Comparison of ENCODE assay signal across 22 cellular contexts in genomic region chr15:43274136-43274535, GRCh38. TPM values are rescaled to one million over a fixed set of nuclear protein-coding genes. Genes with fewer than 3 reads are reported as not detected.
DNase-seq lines count a peak whose midpoint lies in the region; ATAC-seq and TF ChIP-seq lines count a peak whose summit lies in the region.
"Had no signal": no experiment of that assay in that cellular context is flagged by ENCODE, and none has a peak within 500 bp of the region (broad histone marks: within the 10 kb centered on the region; RNA-seq: fewer than 3 reads in every experiment).

No MANE protein-coding gene starts in this region.

- H3K27ac ChIP-seq in GM23248 (no peak overlapping the region), heart left ventricle (peak overlapping the region in 6 of 12 donors; percentile 43 to 66 (median 58)), prostate gland (no peak overlapping the region), osteoblast (ENCODE audit: low read depth, low read length) (no peak overlapping the region)
- H3K27ac ChIP-seq: HL-60, KMS-11, stomach, vagina had no signal

- H3K9me2 ChIP-seq in GM23248 (ENCODE audit: insufficient read depth) = no peaks in the 10 kb centered on the region

- H3K36me3 ChIP-seq in GM23248 (ENCODE audit: low read depth) = no peaks in the 10 kb centered on the region
- no peaks in the 10 kb centered on the region for H3K36me3 ChIP-seq in heart left ventricle
- H3K36me3 ChIP-seq in prostate gland = no peaks in the 10 kb centered on the region
- H3K36me3 ChIP-seq in osteoblast (ENCODE audit: insufficient read depth, low read length) = no peaks in the 10 kb centered on the region
- H3K36me3 ChIP-seq: stomach, vagina had no signal

- intact Hi-C loops in heart left ventricle (cut with DNase I) (no loop called here), prostate gland (cut with DNase I) (no loop called here)

- H3K27me3 ChIP-seq in GM23248 (replicated peaks; ENCODE audit: insufficient read depth) (peaks cover 43% of the 10 kb centered on the region), heart left ventricle (peaks cover 0 to 5% (median 0%) of the 10 kb centered on the region in 9 donors), prostate gland (replicated peaks; ENCODE audit: insufficient read depth) (no peaks in the 10 kb centered on the region), osteoblast (ENCODE audit: insufficient read depth, low read length) (peaks cover 57% of the 10 kb centered on the region)
- H3K27me3 ChIP-seq: vagina had no signal

- H3F3A ChIP-seq in GM23248 (ENCODE audit: insufficient read depth) = no peaks in the 10 kb centered on the region

- WGBS in GM23248 (ENCODE audit: low coverage in 1 of 2, low lambda C conversion rate in 2 of 2, missing lambda C conversion rate in 2 of 2), 2 experiments = 46 to 47% methylated on average over 9 of the region's 9 CpGs
- 35 to 55% (median 41%) methylated on average over 9 of the region's 9 CpGs for WGBS in heart left ventricle, 4 donors
- 53% methylated on average over 9 of the region's 9 CpGs for WGBS in prostate gland

- ATAC-seq in heart left ventricle = peak; percentile 98 to 99 (median 99)
- ATAC-seq in HG03469 (IDR thresholded peaks at IDR 0.05; ENCODE audit: unreplicated experiment) = no peak
- ATAC-seq: activated naive CD8-positive, alpha-beta T cell treated with anti-CD3 and anti-CD28 coated beads, Interleukin-2, amount 50 U/mL, for 24 hours had no signal

- no peak overlapping the region for H3K4me3 ChIP-seq in GM23248
- H3K4me3 ChIP-seq in heart left ventricle = no peak overlapping the region
- H3K4me3 ChIP-seq in prostate gland = no peak overlapping the region
- no peak overlapping the region for H3K4me3 ChIP-seq in osteoblast (ENCODE audit: insufficient read depth, low read length)
- H3K4me3 ChIP-seq: stomach, vagina had no signal

- in situ Hi-C loops in GM23248 (cut with MboI) = no loop called here

- DNase-seq in GM23248 (peak; percentile 37), RPMI8226 (peak; percentile 49), heart left ventricle (peak; percentile 81 to 94 (median 84)), prostate gland (ENCODE audit: low spot score) (peak; percentile 71), NCI-H187 (lab: John Stamatoyannopoulos, UW) (no peak), osteoblast (ENCODE audit: insufficient read length, low spot score, missing footprints) (no peak), activated gamma-delta T cell (lab: John Stamatoyannopoulos, UW) (no peak)
- DNase-seq: activated CD4-positive, alpha-beta T cell treated with anti-CD3 and anti-CD28 coated beads, Interleukin-2, amount 50 U/mL, for 4 hours; activated naive CD8-positive, alpha-beta T cell treated with anti-CD3 and anti-CD28 coated beads, Interleukin-2, amount 50 U/mL, for 24 hours; activated T-cell treated with anti-CD3 and anti-CD28 coated beads, Interleukin-2, amount 50 U/mL, for 24 hours; AML-193; cerebellar nuclear complex; immature natural killer cell; midbrain; NCI-H1436; NCI-H446 treated with DMSO at 0.1 percent for 48 hours; occipital lobe; stomach had no signal

- TF ChIP-seq POLR2A in heart left ventricle (IDR thresholded peaks at IDR 0.05) (no peak), prostate gland (IDR thresholded peaks at IDR 0.05) (no peak)

- H3K4me1 ChIP-seq in GM23248 (ENCODE audit: insufficient read depth) (no peaks in the 10 kb centered on the region), heart left ventricle (peaks cover 0 to 6% (median 0%) of the 10 kb centered on the region in 12 donors), prostate gland (replicated peaks) (peaks cover 5% of the 10 kb centered on the region), osteoblast (ENCODE audit: insufficient read depth, low read length) (no peaks in the 10 kb centered on the region)
- H3K4me1 ChIP-seq: stomach, vagina had no signal

- H4K20me1 ChIP-seq in GM23248 (ENCODE audit: insufficient read depth) = no peaks in the 10 kb centered on the region
- no peaks in the 10 kb centered on the region for H4K20me1 ChIP-seq in osteoblast (ENCODE audit: insufficient read depth, low read length)

- H3K79me2 ChIP-seq in GM23248 (ENCODE audit: insufficient read depth) = no peaks in the 10 kb centered on the region
- H3K79me2 ChIP-seq in osteoblast (ENCODE audit: insufficient read depth, low read length) = no peaks in the 10 kb centered on the region

- H3K4me2 ChIP-seq in GM23248 (ENCODE audit: unreplicated experiment) (no peak overlapping the region), osteoblast (ENCODE audit: insufficient read depth, low read length) (no peak overlapping the region)
- H3K4me2 ChIP-seq: KMS-11 had no signal

- TF ChIP-seq CTCF in heart left ventricle (IDR thresholded peaks at IDR 0.05) (no peak), prostate gland (IDR thresholded peaks at IDR 0.05) (no peak), osteoblast (IDR thresholded peaks at IDR 0.05; ENCODE audit: extremely low read depth, low read depth, low read length) (no peak)

- no peak overlapping the region for H3K9ac ChIP-seq in GM23248
- H3K9ac ChIP-seq: KMS-11 had no signal

- peaks cover 3% of the 10 kb centered on the region for H3K9me3 ChIP-seq in GM23248 (ENCODE audit: low read depth)
- H3K9me3 ChIP-seq in heart left ventricle = peaks cover 0 to 11% (median 0%) of the 10 kb centered on the region in 12 donors
- H3K9me3 ChIP-seq in prostate gland = no peaks in the 10 kb centered on the region
- no peaks in the 10 kb centered on the region for H3K9me3 ChIP-seq in osteoblast (ENCODE audit: low read depth, low read length)

- H2AFZ ChIP-seq in GM23248 = no peak overlapping the region
- no peak overlapping the region for H2AFZ ChIP-seq in osteoblast (ENCODE audit: low read length)

RNA-seq across cellular contexts. Expression of gene TGM5, which starts 7.4 kb away (rescaled TPM):
- total RNA-seq in GM23248 (2014; rRNA removed; shearing (Covaris generic)) = not detected in 2 replicates
- polyA plus RNA-seq in GM23248 (2016; fragmentation: Nextera tagmentation; extraction: Ambion mirVana) = not detected in 2 replicates
- total RNA-seq in heart left ventricle = 1 to 10 TPM in 1 of 9 donors, not detected in 8; 1.2 TPM
- not detected for polyA plus RNA-seq in heart left ventricle
- total RNA-seq in prostate gland = 10 to 100 TPM in 1 of 2 donors, 1 to 10 TPM in 1; 1.6 to 11.3 TPM
- not detected in 2 replicates for total RNA-seq in osteoblast
- total RNA-seq: occipital lobe, stomach had no signal

RNA-seq across cellular contexts. Expression of gene TGM7, which starts 27.9 kb away (rescaled TPM):
- not detected in 2 replicates for total RNA-seq in GM23248 (2014; rRNA removed; shearing (Covaris generic))
- polyA plus RNA-seq in GM23248 (2016; fragmentation: Nextera tagmentation; extraction: Ambion mirVana) = not detected in 2 replicates
- total RNA-seq in heart left ventricle = not detected
- polyA plus RNA-seq in heart left ventricle = not detected
- 1 to 10 TPM in 1 of 2 donors, not detected in 1; 2.7 TPM for total RNA-seq in prostate gland
- not detected in 2 replicates for total RNA-seq in osteoblast
- total RNA-seq: occipital lobe, stomach, vagina had no signal
- polyA plus RNA-seq: immature natural killer cell had no signal

RNA-seq across cellular contexts. Expression of gene EPB42, which starts 53.3 kb away (rescaled TPM):
- total RNA-seq in GM23248 (2014; rRNA removed; shearing (Covaris generic)) = not detected in 2 replicates
- polyA plus RNA-seq in GM23248 (2016; fragmentation: Nextera tagmentation; extraction: Ambion mirVana) (not detected in 2 replicates), heart left ventricle (under 1 TPM; 0.08 to 0.15 TPM)
- total RNA-seq in heart left ventricle (1 to 10 TPM in 1 of 9 donors, under 1 TPM in 1, not detected in 7; 0.52 to 1.7 TPM), prostate gland (1 to 10 TPM in 1 of 2 donors, not detected in 1; 1.4 TPM), osteoblast (not detected in 2 replicates)
- total RNA-seq: vagina had no signal
- polyA plus RNA-seq: immature natural killer cell, stomach had no signal

RNA-seq across cellular contexts. Expression of gene LCMT2, which starts 56.2 kb away (rescaled TPM):
- 7.7 and 9.9 TPM in 2 replicates for total RNA-seq in GM23248 (2014; rRNA removed; shearing (Covaris generic))
- 7.4 and 8.4 TPM in 2 replicates for polyA plus RNA-seq in GM23248 (2016; fragmentation: Nextera tagmentation; extraction: Ambion mirVana)
- total RNA-seq in heart left ventricle = 1 to 10 TPM; 4.2 to 9.1 (median 6.4) TPM
- polyA plus RNA-seq in heart left ventricle = 1 to 10 TPM; 1.2 to 5.4 TPM
- total RNA-seq in prostate gland = 1 to 10 TPM; 6.8 to 7.4 TPM
- total RNA-seq in osteoblast = 6.9 and 7.7 TPM in 2 replicates

Comparison
In these comparisons a context has a peak if more than half of its experiments do, and no peak if none do; other contexts are left out.
1. DNase-seq: peak in GM23248 (single experiment), RPMI8226 (single experiment), heart left ventricle (5 of 5) and prostate gland (single experiment); none in NCI-H187 (0 of 2), osteoblast (single experiment) and activated gamma-delta T cell (single experiment).